Comparison of ENCODE assay signal across 19 cellular contexts in genomic region chr4:85514117-85514516, GRCh38. TPM values are rescaled to one million over a fixed set of nuclear protein-coding genes. Genes with fewer than 3 reads are reported as not detected.
A peak's percentile ranks its signal among the peaks of the same experiment; 100 is the strongest.
DNase-seq lines count a peak whose midpoint lies in the region; ATAC-seq, FAIRE-seq and TF ChIP-seq lines count a peak whose summit lies in the region.
"Had no signal": no experiment of that assay in that cellular context is flagged by ENCODE, and none has a peak within 500 bp of the region (broad histone marks: within the 10 kb centered on the region; RNA-seq: fewer than 3 reads in every experiment).

No MANE protein-coding gene starts in this region.

- peak overlapping the region; percentile 47 for H3K27ac Mint-ChIP-seq in stimulated activated naive B cell treated with anti-CD40 and anti-IgM and Interleukin-4, amounts not matched to agents 10 μg/mL and 1 μg/mL and 100 μg/mL, for 72 hours
- H3K27ac Mint-ChIP-seq: nephron progenitor cell had no signal

- H3K9me3 ChIP-seq in HEK293 (ENCODE audit: control insufficient read depth, insufficient read depth, low read depth, low read length) (no peaks in the 10 kb centered on the region), SK-N-SH (no peaks in the 10 kb centered on the region), keratinocyte (ENCODE audit: control insufficient read depth, low read depth, low read length) (no peaks in the 10 kb centered on the region)
- H3K9me3 ChIP-seq: BLaER1 treated with 17β-estradiol and CSF1 and Interleukin-3, amounts not matched to agents 10 nM and 100 nM; thyroid gland had no signal

- dilution Hi-C loops in keratinocyte (cut with MboI; ENCODE audit: extremely low pct_ligation_motif_present, low sequenced_read_pairs): no loop called here

- peaks cover 9 to 20% of the 10 kb centered on the region in 2 donors for H3K36me3 Mint-ChIP-seq in stimulated activated naive B cell treated with anti-CD40 and anti-IgM and Interleukin-4, amounts not matched to agents 10 μg/mL and 1 μg/mL and 100 μg/mL, for 72 hours

- H3K9me1 ChIP-seq in keratinocyte (ENCODE audit: control insufficient read depth, extremely low read depth, insufficient read depth, low read length): no peaks in the 10 kb centered on the region

- H2AFZ ChIP-seq in SK-N-SH (ENCODE audit: low read depth) (peak overlapping the region; percentile 60; the same call in 1 of the 2 replicates), keratinocyte (ENCODE audit: control insufficient read depth, low read length) (peak overlapping the region; percentile 49)

- H3K4me1 ChIP-seq in HEK293 (ENCODE audit: control insufficient read depth, insufficient read depth, low read length) (no peaks in the 10 kb centered on the region), SK-N-SH (ENCODE audit: control insufficient read depth in 1 of 2, insufficient read depth in 2 of 2, low read depth in 1 of 2, low read length in 1 of 2) (0 out of 4 replicates have a peak, but pooled peaks cover 0 to 5% of the 10 kb centered on the region in 2 experiments), keratinocyte (ENCODE audit: control insufficient read depth, extremely low read depth, insufficient read depth, low read length) (no peaks in the 10 kb centered on the region)
- H3K4me1 ChIP-seq: BLaER1 treated with 17β-estradiol and CSF1 and Interleukin-3, amounts not matched to agents 10 nM and 100 nM; thyroid gland had no signal

- no peak for TF ChIP-seq RAD21 in SK-N-SH (IDR thresholded peaks at IDR 0.05; ENCODE audit: low read length)

- no peak for FAIRE-seq in keratinocyte (lab: Jason Lieb, UNC)
- FAIRE-seq in GM12891 (lab: Jason Lieb, UNC): no peak
- FAIRE-seq: H1 had no signal

- peaks cover 5 to 6% of the 10 kb centered on the region in 2 donors for H3K9me3 Mint-ChIP-seq in stimulated activated naive B cell treated with anti-CD40 and anti-IgM and Interleukin-4, amounts not matched to agents 10 μg/mL and 1 μg/mL and 100 μg/mL, for 72 hours
- H3K9me3 Mint-ChIP-seq: nephron progenitor cell had no signal

- DNase-seq in SK-N-SH (no peak), keratinocyte (ENCODE audit: low read depth, low spot score) (no peak), COR-L47 (lab: John Stamatoyannopoulos, UW) (no peak), GM12891 (ENCODE audit: insufficient read length, low spot score) (no peak)
- DNase-seq in stimulated activated naive B cell treated with anti-CD40 and anti-IgM and Interleukin-4, amounts not matched to agents 10 μg/mL and 1 μg/mL and 100 μg/mL, for 72 hours: no peak
- no peak for DNase-seq in stimulated activated CD4-positive, alpha-beta T cell treated with anti-CD3 and anti-CD28 coated beads, Interleukin-2, amount 100 ng/mL, for 48 hours
- DNase-seq: amygdala; erythroblast; hypothalamus; MM.1S; NCI-H187 treated with DMSO at 0.1 percent for 48 hours; NCI-H69; nephron progenitor cell; stimulated activated CD4-positive, alpha-beta T cell treated with anti-CD3 and anti-CD28 coated beads, Interleukin-1b, Interleukin-23, amount 100 ng/mL, for 48 hours; thyroid gland had no signal

- H3K4me3 ChIP-seq in HEK293 (ENCODE audit: low read depth, low read length): no peak overlapping the region
- H3K4me3 ChIP-seq in SK-N-SH (ENCODE audit: low read depth in 2 of 2, low read length in 1 of 2): no peak overlapping the region
- H3K4me3 ChIP-seq in keratinocyte (ENCODE audit: control insufficient read depth in 2 of 3, extremely low read depth in 1 of 3, insufficient read depth in 2 of 3, low read depth in 1 of 3, low read length in 3 of 3): no peak overlapping the region
- H3K4me3 ChIP-seq: BLaER1 treated with 17β-estradiol and CSF1 and Interleukin-3, amounts not matched to agents 10 nM and 100 nM; thyroid gland had no signal

- no peak for TF ChIP-seq POLR2A in GM12891 (IDR thresholded peaks at IDR 0.05; ENCODE audit: low read depth, low read length)

- peak overlapping the region; percentile 31; the same call in 1 of the 2 replicates for H3K4me2 ChIP-seq in SK-N-SH
- H3K4me2 ChIP-seq in keratinocyte (ENCODE audit: control insufficient read depth, extremely low read depth, insufficient read depth, low read depth, low read length): peak overlapping the region; percentile 10
- H3K4me2 ChIP-seq: BLaER1 treated with 17β-estradiol and CSF1 and Interleukin-3, amounts not matched to agents 10 nM and 100 nM had no signal

- H3K27ac ChIP-seq in HEK293 (ENCODE audit: extremely low read depth, low read depth, low read length) (no peak overlapping the region), SK-N-SH (ENCODE audit: low read depth in 2 of 2, low read length in 1 of 2) (no peak overlapping the region), keratinocyte (ENCODE audit: control insufficient read depth, insufficient read depth, low read length) (no peak overlapping the region)
- H3K27ac ChIP-seq: BLaER1 treated with 17β-estradiol and CSF1 and Interleukin-3, amounts not matched to agents 10 nM and 100 nM; thyroid gland had no signal

- peaks cover 22 to 31% of the 10 kb centered on the region in 2 donors for H3K4me1 Mint-ChIP-seq in stimulated activated naive B cell treated with anti-CD40 and anti-IgM and Interleukin-4, amounts not matched to agents 10 μg/mL and 1 μg/mL and 100 μg/mL, for 72 hours
- H3K4me1 Mint-ChIP-seq: nephron progenitor cell had no signal

- TF ChIP-seq CTCF in HEK293 (tag by site-specific recombination; IDR thresholded peaks at IDR 0.05): no peak
- TF ChIP-seq CTCF in SK-N-SH (IDR thresholded peaks at IDR 0.05): no peak
- no peak for TF ChIP-seq CTCF in keratinocyte (optimal IDR thresholded peaks at IDR 0.05 in 1 of 3, IDR thresholded peaks at IDR 0.05 in 1 of 3, conservative IDR thresholded peaks at IDR 0.05 in 1 of 3; ENCODE audit: extremely low read depth in 1 of 3, insufficient read depth in 2 of 3, low read length in 3 of 3)

- H3K27me3 Mint-ChIP-seq in stimulated activated naive B cell treated with anti-CD40 and anti-IgM and Interleukin-4, amounts not matched to agents 10 μg/mL and 1 μg/mL and 100 μg/mL, for 72 hours: no peaks in the 10 kb centered on the region

- H3K27me3 ChIP-seq in SK-N-SH (ENCODE audit: insufficient read depth) (no peaks in the 10 kb centered on the region), keratinocyte (ENCODE audit: control insufficient read depth, extremely low read depth, insufficient read depth, low read length) (no peaks in the 10 kb centered on the region)
- H3K27me3 ChIP-seq: BLaER1 treated with 17β-estradiol and CSF1 and Interleukin-3, amounts not matched to agents 10 nM and 100 nM; thyroid gland had no signal

- H3K9ac ChIP-seq in SK-N-SH (no peak overlapping the region), keratinocyte (ENCODE audit: control insufficient read depth, extremely low read depth, insufficient read depth, low read length) (no peak overlapping the region)
- H3K9ac ChIP-seq: BLaER1 treated with 17β-estradiol and CSF1 and Interleukin-3, amounts not matched to agents 10 nM and 100 nM had no signal

- no peaks in the 10 kb centered on the region for H3K9me2 ChIP-seq in SK-N-SH

- no peaks in the 10 kb centered on the region for H3K79me2 ChIP-seq in SK-N-SH (ENCODE audit: insufficient read depth)
- H3K79me2 ChIP-seq in keratinocyte (ENCODE audit: control insufficient read depth, insufficient read depth, low read length): no peaks in the 10 kb centered on the region

- peak overlapping the region; percentile 48 to 49 for H3K4me3 Mint-ChIP-seq in stimulated activated naive B cell treated with anti-CD40 and anti-IgM and Interleukin-4, amounts not matched to agents 10 μg/mL and 1 μg/mL and 100 μg/mL, for 72 hours
- H3K4me3 Mint-ChIP-seq: nephron progenitor cell had no signal

- CTCF ChIA-PET in HEK293 (lab: Yijun Ruan, JAX): no interaction called here
- CTCF ChIA-PET in SK-N-SH (lab: Yijun Ruan, JAX): interaction anchor here (1.7 kb wide), 1 partner anchor 17 kb away, joined by 4 read pairs; no protein-coding TSS in a partner anchor

- H4K20me1 ChIP-seq in SK-N-SH (ENCODE audit: insufficient read depth): no peaks in the 10 kb centered on the region
- no peaks in the 10 kb centered on the region for H4K20me1 ChIP-seq in keratinocyte (ENCODE audit: control insufficient read depth, extremely low read depth, insufficient read depth, low read length)
- H4K20me1 ChIP-seq: BLaER1 treated with 17β-estradiol and CSF1 and Interleukin-3, amounts not matched to agents 10 nM and 100 nM had no signal

- TF ChIP-seq EP300 in SK-N-SH (IDR thresholded peaks at IDR 0.05; ENCODE audit: borderline replicate concordance in 1 of 2, low read depth in 1 of 2, low read length in 1 of 2): no peak

- POLR2A ChIA-PET in HEK293 (lab: Yijun Ruan, JAX): no interaction called here
- POLR2A ChIA-PET in SK-N-SH (lab: Yijun Ruan, JAX): no interaction called here

- H3F3A ChIP-seq in SK-N-SH (replicated peaks; ENCODE audit: insufficient read depth): no peaks in the 10 kb centered on the region

- WGBS in SK-N-SH (ENCODE audit: low lambda C conversion rate): 88% methylated on average over 1 of the region's 1 CpG

- H3K36me3 ChIP-seq in HEK293 (ENCODE audit: control insufficient read depth in 2 of 2, insufficient read depth in 1 of 2, low read length in 2 of 2): no peaks in the 10 kb centered on the region
- H3K36me3 ChIP-seq in SK-N-SH (replicated peaks in 1 of 2; ENCODE audit: control insufficient read depth in 1 of 2, insufficient read depth in 2 of 2, low read length in 1 of 2): no peaks in the 10 kb centered on the region
- no peaks in the 10 kb centered on the region for H3K36me3 ChIP-seq in keratinocyte (ENCODE audit: control insufficient read depth in 2 of 2, extremely low read depth in 1 of 2, insufficient read depth in 2 of 2, low read length in 2 of 2)
- H3K36me3 ChIP-seq: BLaER1 treated with 17β-estradiol and CSF1 and Interleukin-3, amounts not matched to agents 10 nM and 100 nM; thyroid gland had no signal

- ATAC-seq in stimulated activated naive B cell treated with anti-CD40 and anti-IgM and Interleukin-4, amounts not matched to agents 10 μg/mL and 1 μg/mL and 100 μg/mL, for 72 hours (replicated peaks): peak in 1 of 2 donors; percentile 59
- no peak for ATAC-seq in HG03095 (IDR thresholded peaks at IDR 0.05; ENCODE audit: unreplicated experiment)

TF ChIP-seq in HEK293, 187 proteins besides CTCF, POLR2A, EP300 and RAD21 (continues in another document):
- no peak for TF ChIP-seq ZBTB8A (tag by site-specific recombination; IDR thresholded peaks at IDR 0.05)

TF ChIP-seq in SK-N-SH, 30 proteins besides CTCF, POLR2A, EP300 and RAD21 (continues in another document):
- no peak for TF ChIP-seq NRF1 (IDR thresholded peaks at IDR 0.05; ENCODE audit: low read depth, low read length)

RNA-seq across cellular contexts. Expression of gene ARHGAP24, which starts 39.2 kb away (rescaled TPM):
- polyA plus RNA-seq in SK-N-SH (2012; rRNA removed) (1.4 and 1.6 TPM in 2 replicates), keratinocyte (0.56 to 1.1 TPM (median 0.87 TPM) in 3 replicates)
- polyA plus RNA-seq in SK-N-SH (2012; cell fraction: cytosol; rRNA removed): 1.2 and 1.5 TPM in 2 replicates
- polyA plus RNA-seq in SK-N-SH (2012; cell fraction: nucleus; rRNA removed): 0.77 and 1.2 TPM in 2 replicates
- 2.8 TPM for polyA plus RNA-seq in keratinocyte (2011; ENCODE audit: low read depth)
- polyA plus RNA-seq in keratinocyte (2011; cell fraction: cytosol; rRNA removed): 0.60 and 0.61 TPM in 2 replicates
- polyA plus RNA-seq in keratinocyte (2011; cell fraction: nucleus; rRNA removed): 1.0 and 1.7 TPM in 2 replicates
- polyA plus RNA-seq in keratinocyte (2012; ENCODE audit: low replicate concordance): 0.32 and 1.7 TPM in 2 replicates
- 0.66 to 5.3 TPM (median 4.1 TPM) in 3 replicates for polyA minus RNA-seq in keratinocyte
- not detected for polyA minus RNA-seq in keratinocyte (2011; cell fraction: cytosol; rRNA and poly(A)+ RNA removed)
- 3.7 and 4.3 TPM in 2 replicates for polyA minus RNA-seq in keratinocyte (2011; cell fraction: nucleus; rRNA and poly(A)+ RNA removed)
- 1.4 TPM for polyA plus RNA-seq in GM12891 (2012; ENCODE audit: low read depth, missing spikeins)
